32 cellular contexts compared by ENCODE assay signal in genomic region chr10:127896590-127896989, GRCh38. TPM values are rescaled to one million over a fixed set of nuclear protein-coding genes. Genes with fewer than 3 reads are reported as not detected.
DNase-seq lines count a peak whose midpoint lies in the region; ATAC-seq, FAIRE-seq and TF ChIP-seq lines count a peak whose summit lies in the region.
"Had no signal": no experiment of that assay in that cellular context is flagged by ENCODE, and none has a peak within 500 bp of the region (broad histone marks: within the 10 kb centered on the region; RNA-seq: fewer than 3 reads in every experiment).

No MANE protein-coding gene starts in this region.

- H3K27ac ChIP-seq in HepG2 (ENCODE audit: extremely low read length, insufficient read depth, low read length) (no peak overlapping the region), right lobe of liver (no peak overlapping the region), kidney (ENCODE audit: low read depth in 2 of 2, low read length in 2 of 2) (no peak overlapping the region)
- H3K27ac ChIP-seq: 22Rv1, BLaER1 had no signal

- H3K36me3 ChIP-seq in HepG2 (replicated peaks in 1 of 2; ENCODE audit: control insufficient read depth in 1 of 2, insufficient read depth in 2 of 2, low read length in 2 of 2) (no peaks in the 10 kb centered on the region), right lobe of liver (no peaks in the 10 kb centered on the region), kidney (ENCODE audit: control insufficient read depth in 1 of 2, insufficient read depth in 2 of 2, low read length in 2 of 2) (no peaks in the 10 kb centered on the region)
- H3K36me3 ChIP-seq: BE2C, BLaER1 had no signal

- H2AFZ ChIP-seq in HepG2 (ENCODE audit: low read length): no peak overlapping the region

- in situ Hi-C loops in HepG2 (cut with HindIII; ENCODE audit: extremely low pct_ligation_motif_present, low pct_unique_long_range_greater_than_20kb): no loop called here

- CTCF ChIA-PET in HepG2 (lab: Yijun Ruan, JAX; ENCODE audit: low intra/inter-chr PET ratio, low total read pairs): no interaction called here
- CTCF ChIA-PET in activated CD8-positive, alpha-beta T cell treated with anti-CD3 and anti-CD28 coated beads for 36 hours (lab: Charles Lee): no interaction called here

- no peak for TF ChIP-seq EP300 in HepG2 (IDR thresholded peaks at IDR 0.05; ENCODE audit: low read depth in 2 of 2, low read length in 2 of 2)
- TF ChIP-seq EP300 in HepG2 (CRISPR knock-in tag; IDR thresholded peaks at IDR 0.05; ENCODE audit: borderline replicate concordance): no peak

- no peak overlapping the region for H3K9ac ChIP-seq in HepG2 (ENCODE audit: insufficient read depth, low read depth, low read length)
- H3K9ac ChIP-seq in kidney (ENCODE audit: low read length in 2 of 2): no peak overlapping the region
- H3K9ac ChIP-seq: BLaER1 had no signal

- TF ChIP-seq RAD21 in HepG2 (CRISPR knock-in tag; IDR thresholded peaks at IDR 0.05): no peak

- no peak for TF ChIP-seq CTCF in HepG2 (CRISPR knock-in tag; IDR thresholded peaks at IDR 0.05)
- TF ChIP-seq CTCF in right lobe of liver (IDR thresholded peaks at IDR 0.05): no peak
- no peak for TF ChIP-seq CTCF in kidney (IDR thresholded peaks at IDR 0.05; ENCODE audit: borderline replicate concordance, extremely low read depth, insufficient read depth)
- TF ChIP-seq CTCF in activated CD8-positive, alpha-beta T cell treated with anti-CD3 and anti-CD28 coated beads for 36 hours (IDR thresholded peaks at IDR 0.05): no peak

- DNase-seq in HepG2 (ENCODE audit: low spot score) (no peak), right lobe of liver (no peak), RCC 7860 (ENCODE audit: low spot score) (no peak), kidney (no peak), GM19240 (ENCODE audit: insufficient read length, low spot score) (no peak)
- DNase-seq in activated CD4-positive, alpha-beta T cell treated with anti-CD3 and anti-CD28 coated beads for 1 hour: no peak
- DNase-seq in activated CD8-positive, alpha-beta T cell treated with anti-CD3 and anti-CD28 coated beads for 36 hours: no peak
- DNase-seq: ACHN; BE2C; C1 segment of cervical spinal cord; CD4-positive, alpha-beta memory T cell; CD4-positive, CD25-positive, alpha-beta regulatory T cell; CD8-positive, alpha-beta memory T cell; COR-L47; DMS 273 treated with DMSO at 0.1 percent for 48 hours; DMS153; DMS53; DMS79; DND-41; EL; GDM1 had no signal

- BruUV-seq in HepG2 (replicated peaks; lab: Mats Ljungman, UMichigan): no TSS peak

- FAIRE-seq in HepG2 (lab: Jason Lieb, UNC): no peak
- FAIRE-seq in RCC 7860 (lab: Jason Lieb, UNC): peak; percentile 12
- FAIRE-seq in kidney (lab: Jason Lieb, UNC): peak; percentile 90
- FAIRE-seq: GM12878, GM12892, GM18507 had no signal

- no peak overlapping the region for H3K27ac Mint-ChIP-seq in activated CD8-positive, alpha-beta T cell treated with anti-CD3 and anti-CD28 coated beads for 36 hours
- H3K27ac Mint-ChIP-seq: CD14-positive monocyte; CD4-positive, CD25-positive, alpha-beta regulatory T cell; CD8-positive, alpha-beta memory T cell had no signal

- H3K9me3 Mint-ChIP-seq in activated CD8-positive, alpha-beta T cell treated with anti-CD3 and anti-CD28 coated beads for 36 hours: peaks cover 5% of the 10 kb centered on the region

- H3K4me2 ChIP-seq in HepG2 (ENCODE audit: low read depth, low read length): no peak overlapping the region
- H3K4me2 ChIP-seq: BLaER1 had no signal

- H4K20me1 ChIP-seq in HepG2 (ENCODE audit: insufficient read depth, low read length): no peaks in the 10 kb centered on the region
- H4K20me1 ChIP-seq: BLaER1 had no signal

- intact Hi-C loops in HepG2 (cut with micrococcal nuclease; ENCODE audit: unreplicated experiment) (no loop called here), right lobe of liver (cut with DNase I) (no loop called here), kidney (cut with DNase I) (no loop called here)
- intact Hi-C loops in activated CD8-positive, alpha-beta T cell treated with anti-CD3 and anti-CD28 coated beads for 36 hours (cut with micrococcal nuclease): no loop called here

- H3K9me3 ChIP-seq in HepG2 (ENCODE audit: low read length) (no peaks in the 10 kb centered on the region), right lobe of liver (no peaks in the 10 kb centered on the region), kidney (ENCODE audit: control insufficient read depth in 1 of 2, low read length in 2 of 2) (no peaks in the 10 kb centered on the region)
- H3K9me3 ChIP-seq: BE2C had no signal

- H3K27me3 Mint-ChIP-seq in activated CD8-positive, alpha-beta T cell treated with anti-CD3 and anti-CD28 coated beads for 36 hours: peaks cover 13% of the 10 kb centered on the region

- no peak for ATAC-seq in HepG2
- ATAC-seq in right lobe of liver: no peak
- no peak for ATAC-seq in activated CD8-positive, alpha-beta T cell treated with anti-CD3 and anti-CD28 coated beads for 36 hours
- ATAC-seq: GM12878 had no signal

- H3K27me3 ChIP-seq in HepG2 (ENCODE audit: control insufficient read depth in 1 of 2, insufficient read depth in 2 of 2, low read length in 2 of 2): no peaks in the 10 kb centered on the region
- no peaks in the 10 kb centered on the region for H3K27me3 ChIP-seq in right lobe of liver
- H3K27me3 ChIP-seq: BE2C, BLaER1 had no signal

- no peaks in the 10 kb centered on the region for H3K79me2 ChIP-seq in HepG2 (ENCODE audit: insufficient read depth, low read length)

- no peaks in the 10 kb centered on the region for H3K36me3 Mint-ChIP-seq in activated CD8-positive, alpha-beta T cell treated with anti-CD3 and anti-CD28 coated beads for 36 hours (ENCODE audit: low read depth)
- H3K36me3 Mint-ChIP-seq: CD14-positive monocyte; CD4-positive, alpha-beta memory T cell; CD4-positive, CD25-positive, alpha-beta regulatory T cell; CD8-positive, alpha-beta memory T cell had no signal

- H3K4me1 ChIP-seq in HepG2 (ENCODE audit: insufficient read depth, low read length) (peaks cover 9% of the 10 kb centered on the region), right lobe of liver (peaks cover 0 to 5% (median under 1%) of the 10 kb centered on the region in 4 donors), kidney (ENCODE audit: control insufficient read depth in 1 of 2, insufficient read depth in 1 of 2, low read depth in 1 of 2, low read length in 2 of 2) (no peaks in the 10 kb centered on the region)
- H3K4me1 ChIP-seq: BE2C, BLaER1 had no signal

- peaks cover 3% of the 10 kb centered on the region for H3K4me1 Mint-ChIP-seq in activated CD8-positive, alpha-beta T cell treated with anti-CD3 and anti-CD28 coated beads for 36 hours (ENCODE audit: low read depth)
- H3K4me1 Mint-ChIP-seq: CD8-positive, alpha-beta memory T cell had no signal

- POLR2A ChIA-PET in HepG2 (lab: Yijun Ruan, JAX): no interaction called here
- POLR2A ChIA-PET in activated CD8-positive, alpha-beta T cell treated with anti-CD3 and anti-CD28 coated beads for 36 hours (lab: Charles Lee): no interaction called here

- no peak overlapping the region for H3K4me3 ChIP-seq in HepG2 (replicated peaks in 1 of 3; ENCODE audit: insufficient read depth in 1 of 3, low read depth in 2 of 3, low read length in 3 of 3)
- H3K4me3 ChIP-seq in right lobe of liver: no peak overlapping the region
- no peak overlapping the region for H3K4me3 ChIP-seq in kidney (ENCODE audit: low read length in 2 of 2)
- H3K4me3 ChIP-seq: BLaER1, GM12878 had no signal

- no peak overlapping the region for H3K4me3 Mint-ChIP-seq in activated CD8-positive, alpha-beta T cell treated with anti-CD3 and anti-CD28 coated beads for 36 hours
- H3K4me3 Mint-ChIP-seq: CD14-positive monocyte; CD4-positive, alpha-beta memory T cell; CD4-positive, CD25-positive, alpha-beta regulatory T cell; CD8-positive, alpha-beta memory T cell had no signal

- TF ChIP-seq POLR2A in HepG2 (IDR thresholded peaks at IDR 0.05; ENCODE audit: insufficient read depth in 1 of 2, low read depth in 2 of 2, low read length in 2 of 2) (no peak), right lobe of liver (IDR thresholded peaks at IDR 0.05) (no peak)

RNA-seq across cellular contexts. Expression of gene CLRN3, which starts 3.8 kb away (rescaled TPM):
- total RNA-seq in HepG2 (2016; rRNA removed; fragmentation: Illumina TruSeq; extraction: Trizol): not detected in 2 replicates
- total RNA-seq in HepG2 (2016; cell fraction: cytosol; rRNA removed; fragmentation: Illumina TruSeq; extraction: Trizol; ENCODE audit: low read depth): not detected in 2 replicates
- total RNA-seq in HepG2 (2016; cell fraction: insoluble cytoplasmic fraction; rRNA removed; fragmentation: Illumina TruSeq; extraction: Trizol): not detected in 2 replicates
- not detected in 2 replicates for total RNA-seq in HepG2 (2016; cell fraction: membrane; rRNA removed; fragmentation: Illumina TruSeq; extraction: Trizol)
- total RNA-seq in HepG2 (2016; cell fraction: nucleus; rRNA removed; fragmentation: Illumina TruSeq; extraction: Trizol): not detected in 2 replicates
- polyA plus RNA-seq in HepG2 (2011; rRNA removed): not detected in 2 replicates
- not detected in 2 replicates for polyA plus RNA-seq in HepG2 (2011; cell fraction: cytosol; rRNA removed)
- not detected in 2 replicates for polyA plus RNA-seq in HepG2 (2011; cell fraction: nucleus; rRNA removed)
- not detected in 2 replicates for polyA plus RNA-seq in HepG2 (2012)
- not detected in 2 replicates for polyA plus RNA-seq in HepG2 (2016; cell fraction: cytosol; fragmentation: Illumina TruSeq; extraction: Trizol; ENCODE audit: low read depth)
- not detected in 2 replicates for polyA plus RNA-seq in HepG2 (2016; cell fraction: insoluble cytoplasmic fraction; fragmentation: Illumina TruSeq; extraction: Trizol; ENCODE audit: low read depth)
- polyA plus RNA-seq in HepG2 (2016; cell fraction: membrane; fragmentation: Illumina TruSeq; extraction: Trizol; ENCODE audit: low read depth): not detected in 2 replicates
- polyA plus RNA-seq in HepG2 (2016; cell fraction: nucleus; fragmentation: Illumina TruSeq; extraction: Trizol; ENCODE audit: insufficient read depth, low read depth): not detected in 2 replicates
- polyA minus RNA-seq in HepG2 (2011; rRNA and poly(A)+ RNA removed; ENCODE audit: low replicate concordance): not detected in 2 replicates
- polyA minus RNA-seq in HepG2 (2011; cell fraction: cytosol; rRNA and poly(A)+ RNA removed): not detected in 2 replicates
- polyA minus RNA-seq in HepG2 (2011; cell fraction: nucleus; rRNA and poly(A)+ RNA removed): not detected in 2 replicates
- total RNA-seq in right lobe of liver: 10 to 100 TPM in 5 of 6 experiments, 1 to 10 TPM in 1; 9.6 to 28.5 (median 18.1) TPM
- total RNA-seq in kidney: 9.4 TPM
- 42.1 TPM for polyA plus RNA-seq in kidney (ENCODE audit: insufficient read depth, low read depth, low replicate concordance)
- total RNA-seq in activated CD8-positive, alpha-beta T cell treated with anti-CD3 and anti-CD28 coated beads for 36 hours: not detected
- total RNA-seq: A172; A673; CD4-positive, alpha-beta memory T cell; CD4-positive, CD25-positive, alpha-beta regulatory T cell; CD8-positive, alpha-beta memory T cell; Daoy; G401; GM12878 had no signal
- polyA plus RNA-seq: AG04450; CD4-positive, alpha-beta memory T cell; CD4-positive, CD25-positive, alpha-beta regulatory T cell; CD8-positive, alpha-beta memory T cell; GM12878 had no signal

RNA-seq across cellular contexts. Expression of gene PTPRE, which starts 10.3 kb away (rescaled TPM):
- total RNA-seq in HepG2 (2016; rRNA removed; fragmentation: Illumina TruSeq; extraction: Trizol): 0.02 TPM in 1 of 2 replicates, not detected in the other
- total RNA-seq in HepG2 (2016; cell fraction: cytosol; rRNA removed; fragmentation: Illumina TruSeq; extraction: Trizol; ENCODE audit: low read depth): not detected in 2 replicates
- total RNA-seq in HepG2 (2016; cell fraction: insoluble cytoplasmic fraction; rRNA removed; fragmentation: Illumina TruSeq; extraction: Trizol): not detected in 2 replicates
- total RNA-seq in HepG2 (2016; cell fraction: membrane; rRNA removed; fragmentation: Illumina TruSeq; extraction: Trizol): not detected in 2 replicates
- 0.09 TPM in 1 of 2 replicates, not detected in the other for total RNA-seq in HepG2 (2016; cell fraction: nucleus; rRNA removed; fragmentation: Illumina TruSeq; extraction: Trizol)
- polyA plus RNA-seq in HepG2 (2011; rRNA removed): 0.01 and 0.04 TPM in 2 replicates
- polyA plus RNA-seq in HepG2 (2011; cell fraction: cytosol; rRNA removed): not detected in 2 replicates
- polyA plus RNA-seq in HepG2 (2011; cell fraction: nucleus; rRNA removed): 0.19 TPM in 1 of 2 replicates, not detected in the other
- not detected in 2 replicates for polyA plus RNA-seq in HepG2 (2012)
- not detected in 2 replicates for polyA plus RNA-seq in HepG2 (2016; cell fraction: cytosol; fragmentation: Illumina TruSeq; extraction: Trizol; ENCODE audit: low read depth)
- polyA plus RNA-seq in HepG2 (2016; cell fraction: insoluble cytoplasmic fraction; fragmentation: Illumina TruSeq; extraction: Trizol; ENCODE audit: low read depth): not detected in 2 replicates
- polyA plus RNA-seq in HepG2 (2016; cell fraction: membrane; fragmentation: Illumina TruSeq; extraction: Trizol; ENCODE audit: low read depth): not detected in 2 replicates
- polyA plus RNA-seq in HepG2 (2016; cell fraction: nucleus; fragmentation: Illumina TruSeq; extraction: Trizol; ENCODE audit: insufficient read depth, low read depth): not detected in 2 replicates
- 0.04 and 4.6 TPM in 2 replicates for polyA minus RNA-seq in HepG2 (2011; rRNA and poly(A)+ RNA removed; ENCODE audit: low replicate concordance)
- polyA minus RNA-seq in HepG2 (2011; cell fraction: cytosol; rRNA and poly(A)+ RNA removed): not detected in 2 replicates
- polyA minus RNA-seq in HepG2 (2011; cell fraction: nucleus; rRNA and poly(A)+ RNA removed): not detected in 2 replicates
- total RNA-seq in right lobe of liver: 1 to 10 TPM; 2.3 to 9.2 (median 2.7) TPM
- 25.7 TPM for total RNA-seq in kidney
- polyA plus RNA-seq in kidney (ENCODE audit: insufficient read depth, low read depth, low replicate concordance): 1.1 TPM
- 10 to 100 TPM; 19.9 to 22.3 TPM for total RNA-seq in activated CD8-positive, alpha-beta T cell treated with anti-CD3 and anti-CD28 coated beads for 36 hours
- total RNA-seq: G401 had no signal
